16 cellular contexts compared by ENCODE assay signal in the genomic region with DNA sequence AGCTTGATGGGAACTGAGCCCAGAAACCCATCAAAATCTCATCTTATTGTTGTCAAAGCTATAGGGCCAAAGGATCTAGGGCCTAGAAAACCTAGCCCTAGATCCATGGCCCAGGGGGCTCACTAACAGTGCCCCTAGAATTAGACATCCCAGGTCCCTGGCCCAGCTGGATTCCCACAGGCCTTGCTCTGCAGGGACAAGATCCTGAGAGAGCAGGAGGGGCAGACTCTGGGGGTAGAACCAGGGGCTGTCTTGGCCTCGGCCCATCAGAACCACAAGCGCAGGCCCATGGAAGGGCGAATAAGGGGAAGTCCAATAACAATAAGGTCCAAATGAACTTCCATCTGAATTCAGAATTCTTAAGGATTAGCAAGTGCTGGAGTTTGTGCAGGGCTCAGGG.
DNase-seq lines count a peak whose midpoint lies in the region; ATAC-seq and TF ChIP-seq lines count a peak whose summit lies in the region.
"Had no signal": no experiment of that assay in that cellular context is flagged by ENCODE, and none has a peak within 500 bp of the region (broad histone marks: within the 10 kb centered on the region; RNA-seq: fewer than 3 reads in every experiment).

No MANE protein-coding gene starts in this region.

- TF ChIP-seq CTCF in Caco-2 (IDR thresholded peaks at IDR 0.05; ENCODE audit: insufficient read depth in 1 of 2, low read depth in 1 of 2, low read length in 1 of 2, severe bottlenecking in 1 of 2, unreplicated experiment in 1 of 2) (no peak), coronary artery (IDR thresholded peaks at IDR 0.05) (no peak)

- intact Hi-C loops in Caco-2 (cut with micrococcal nuclease; ENCODE audit: unreplicated experiment), result no loop called here

- no peaks in the 10 kb centered on the region for H3K27me3 Mint-ChIP-seq in Caco-2 (ENCODE audit: insufficient read depth, unreplicated experiment)

- peaks cover 27% of the 10 kb centered on the region for H3K36me3 Mint-ChIP-seq in Caco-2 (ENCODE audit: insufficient read depth, unreplicated experiment)
- H3K36me3 Mint-ChIP-seq: CD4-positive, CD25-positive, alpha-beta regulatory T cell had no signal

- POLR2A ChIA-PET in Caco-2 (lab: Charles Lee), result no interaction called here

- no peaks in the 10 kb centered on the region for H3K9me3 ChIP-seq in Caco-2
- H3K9me3 ChIP-seq: BLaER1 had no signal

- BruUV-seq in Caco-2 (replicated peaks; lab: Mats Ljungman, UMichigan), result no TSS peak

- DNase-seq in Caco-2 (no peak), H7 (peak; percentile 10), coronary artery (ENCODE audit: low spot score) (peak; percentile 36)
- DNase-seq in activated CD8-positive, alpha-beta memory T cell treated with anti-CD3 and anti-CD28 coated beads, Interleukin-2, amount 50 U/mL, for 4 hours, result no peak
- DNase-seq: CD4-positive, CD25-positive, alpha-beta regulatory T cell; CD8-positive, alpha-beta T cell; DMS53; DMS79 treated with DMSO at 0.1 percent for 48 hours; GF-D8; H9 had no signal

- H3K27ac Mint-ChIP-seq in Caco-2 (ENCODE audit: unreplicated experiment), result peak overlapping the region; percentile 30
- H3K27ac Mint-ChIP-seq: B cell; CD8-positive, alpha-beta T cell had no signal

- H3K9me3 Mint-ChIP-seq in Caco-2 (ENCODE audit: unreplicated experiment), result no peaks in the 10 kb centered on the region
- H3K9me3 Mint-ChIP-seq: CD4-positive, CD25-positive, alpha-beta regulatory T cell; CD8-positive, alpha-beta T cell; H9 had no signal

- no peak overlapping the region for H3K27ac ChIP-seq in coronary artery
- H3K27ac ChIP-seq: BLaER1, C4-2B had no signal

- CTCF ChIA-PET in Caco-2 (lab: Charles Lee), result interaction anchor here (0.6 kb wide), 1 partner anchor 1066 kb away, joined by 3 read pairs; no protein-coding TSS in a partner anchor

- H3K4me3 Mint-ChIP-seq in Caco-2 (ENCODE audit: unreplicated experiment), result no peak overlapping the region
- H3K4me3 Mint-ChIP-seq: B cell; CD8-positive, alpha-beta T cell; H9 had no signal

- H3K4me1 ChIP-seq in Caco-2, result peaks cover 67% of the 10 kb centered on the region

- H3K4me3 ChIP-seq in Caco-2 (ENCODE audit: low read depth, low read length) (no peak overlapping the region), H7 (ENCODE audit: insufficient read depth, low read depth, low read length) (no peak overlapping the region), coronary artery (no peak overlapping the region)
- H3K4me3 ChIP-seq: BLaER1 had no signal

- H3K27me3 ChIP-seq in Caco-2 (replicated peaks; ENCODE audit: control insufficient read depth, insufficient read depth, low read length), result no peaks in the 10 kb centered on the region
- H3K27me3 ChIP-seq in H7 (ENCODE audit: control insufficient read depth, insufficient read depth, low read length), result no peaks in the 10 kb centered on the region
- H3K27me3 ChIP-seq: BLaER1 had no signal

- H3K36me3 ChIP-seq in Caco-2 (ENCODE audit: control insufficient read depth, insufficient read depth, low read length) (no peaks in the 10 kb centered on the region), H7 (replicated peaks; ENCODE audit: control insufficient read depth, insufficient read depth, low read length) (no peaks in the 10 kb centered on the region)
- H3K36me3 ChIP-seq: BLaER1 had no signal

- H3K4me1 Mint-ChIP-seq in Caco-2 (ENCODE audit: low read depth, unreplicated experiment), result peaks cover 30% of the 10 kb centered on the region

- ATAC-seq in SK-N-SH treated with all-trans-retinoic acid at 6 μM for 48 hours, result no peak
- ATAC-seq in GM19397 (IDR thresholded peaks at IDR 0.05; ENCODE audit: unreplicated experiment), result no peak
- ATAC-seq: CD8-positive, alpha-beta T cell; HCT116 had no signal

TF ChIP-seq in SK-N-SH treated with all-trans-retinoic acid at 6 μM for 48 hours, 23 proteins besides CTCF, POLR2A, EP300 and RAD21:
- TF ChIP-seq ZC3H10 (CRISPR knock-in tag; IDR thresholded peaks at IDR 0.05) (no peak), ZNF565 (CRISPR knock-in tag; conservative IDR thresholded peaks at IDR 0.05; ENCODE audit: low read depth) (no peak), GLIS3 (CRISPR knock-in tag; IDR thresholded peaks at IDR 0.05) (no peak), SNAI2 (CRISPR knock-in tag; IDR thresholded peaks at IDR 0.05) (no peak), ZNF70 (CRISPR knock-in tag; IDR thresholded peaks at IDR 0.05) (no peak), TOX (CRISPR knock-in tag; IDR thresholded peaks at IDR 0.05; ENCODE audit: borderline replicate concordance) (no peak)
- TF ChIP-seq, protein P1, sequence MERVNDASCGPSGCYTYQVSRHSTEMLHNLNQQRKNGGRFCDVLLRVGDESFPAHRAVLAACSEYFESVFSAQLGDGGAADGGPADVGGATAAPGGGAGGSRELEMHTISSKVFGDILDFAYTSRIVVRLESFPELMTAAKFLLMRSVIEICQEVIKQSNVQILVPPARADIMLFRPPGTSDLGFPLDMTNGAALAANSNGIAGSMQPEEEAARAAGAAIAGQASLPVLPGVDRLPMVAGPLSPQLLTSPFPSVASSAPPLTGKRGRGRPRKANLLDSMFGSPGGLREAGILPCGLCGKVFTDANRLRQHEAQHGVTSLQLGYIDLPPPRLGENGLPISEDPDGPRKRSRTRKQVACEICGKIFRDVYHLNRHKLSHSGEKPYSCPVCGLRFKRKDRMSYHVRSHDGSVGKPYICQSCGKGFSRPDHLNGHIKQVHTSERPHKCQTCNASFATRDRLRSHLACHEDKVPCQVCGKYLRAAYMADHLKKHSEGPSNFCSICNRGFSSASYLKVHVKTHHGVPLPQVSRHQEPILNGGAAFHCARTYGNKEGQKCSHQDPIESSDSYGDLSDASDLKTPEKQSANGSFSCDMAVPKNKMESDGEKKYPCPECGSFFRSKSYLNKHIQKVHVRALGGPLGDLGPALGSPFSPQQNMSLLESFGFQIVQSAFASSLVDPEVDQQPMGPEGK (CRISPR knock-in tag; IDR thresholded peaks at IDR 0.05; ENCODE audit: borderline replicate concordance), result no peak

Comparison
In these comparisons a context has a peak if more than half of its experiments do, and no peak if none do; other contexts are left out.
1. DNase-seq: peak in H7 (single experiment) and coronary artery (single experiment); none in Caco-2 (0 of 2) and activated CD8-positive, alpha-beta memory T cell treated with anti-CD3 and anti-CD28 coated beads, Interleukin-2, amount 50 U/mL, for 4 hours (single experiment).